In genomic region chr12:110171186-110171538, GRCh38 we compare ENCODE assay signal across 18 cellular contexts. TPM values are rescaled to one million over a fixed set of nuclear protein-coding genes. Genes with fewer than 3 reads are reported as not detected.
DNase-seq lines count a peak whose midpoint lies in the region; ATAC-seq, FAIRE-seq and TF ChIP-seq lines count a peak whose summit lies in the region.
"Had no signal": no experiment of that assay in that cellular context is flagged by ENCODE, and none has a peak within 500 bp of the region (broad histone marks: within the 10 kb centered on the region; RNA-seq: fewer than 3 reads in every experiment).

No MANE protein-coding gene starts in this region.

- in situ Hi-C loops in K562 (cut with MboI), result no loop called here
- in situ Hi-C loops in gastrocnemius medialis (cut with MboI; ENCODE audit: low sequenced_read_pairs in 4 of 4), result no loop called here

- peaks cover 8% of the 10 kb centered on the region for H3K4me1 Mint-ChIP-seq in progenitor cell of endocrine pancreas (ENCODE audit: low read depth)
- H3K4me1 Mint-ChIP-seq: CD8-positive, alpha-beta memory T cell had no signal

- no peak overlapping the region for H3K9ac ChIP-seq in K562 (ENCODE audit: insufficient read depth in 1 of 2, low read depth in 2 of 2, low read length in 2 of 2)
- H3K9ac ChIP-seq: KMS-11 had no signal

- BruUV-seq in K562 (replicated peaks; lab: Mats Ljungman, UMichigan), result no TSS peak

- CTCF ChIA-PET in K562 (lab: Yijun Ruan, JAX; ENCODE audit: low intra/inter-chr PET ratio), result no interaction called here

- peaks cover 47% of the 10 kb centered on the region for H3K36me3 Mint-ChIP-seq in progenitor cell of endocrine pancreas (ENCODE audit: insufficient read depth)

- POLR2A ChIA-PET in K562 (lab: Yijun Ruan, JAX), result no interaction called here

- H3K27me3 Mint-ChIP-seq in progenitor cell of endocrine pancreas, result no peaks in the 10 kb centered on the region
- H3K27me3 Mint-ChIP-seq: CD8-positive, alpha-beta memory T cell had no signal

- 14% methylated on average over 3 of the region's 3 CpGs for WGBS in K562 (ENCODE audit: insufficient coverage, low coverage, missing lambda C conversion rate)

- no peak overlapping the region for H3K27ac ChIP-seq in K562 (ENCODE audit: extremely low read depth, low read depth, low read length)
- H3K27ac ChIP-seq in left ventricle myocardium inferior (replicated peaks), result peak overlapping the region; percentile 78
- peak overlapping the region; percentile 73 to 82 (median 80) for H3K27ac ChIP-seq in gastrocnemius medialis
- H3K27ac ChIP-seq: KMS-11 had no signal

- no peaks in the 10 kb centered on the region for H4K20me1 ChIP-seq in K562 (replicated peaks; ENCODE audit: control insufficient read depth, insufficient read depth, low read length)

- intact Hi-C loops in K562 (cut with micrococcal nuclease) (no loop called here), left ventricle myocardium inferior (cut with micrococcal nuclease) (no loop called here), gastrocnemius medialis (cut with DNase I; ENCODE audit: low total_unique reads) (loop anchor here (2.0 to 5.0 kb wide), 2 partner anchors 51 to 62 kb away; no protein-coding TSS in a partner anchor)

- no peak overlapping the region for H3K27ac Mint-ChIP-seq in progenitor cell of endocrine pancreas
- H3K27ac Mint-ChIP-seq: CD8-positive, alpha-beta memory T cell had no signal

- no peak overlapping the region for H3K4me3 ChIP-seq in K562
- no peak overlapping the region for H3K4me3 ChIP-seq in left ventricle myocardium inferior
- H3K4me3 ChIP-seq in gastrocnemius medialis, result no peak overlapping the region

- no peak overlapping the region for H3K4me3 Mint-ChIP-seq in progenitor cell of endocrine pancreas (ENCODE audit: low read depth)
- H3K4me3 Mint-ChIP-seq: CD8-positive, alpha-beta memory T cell had no signal

- H2AFZ ChIP-seq in K562 (ENCODE audit: low read depth, low read length), result no peak overlapping the region

- ATAC-seq in K562 (no peak), gastrocnemius medialis (peak; percentile 46 to 51), HG03378 (IDR thresholded peaks at IDR 0.05; ENCODE audit: unreplicated experiment) (no peak)
- ATAC-seq: Panc1 had no signal

- no peaks in the 10 kb centered on the region for H3K9me1 ChIP-seq in K562 (ENCODE audit: control insufficient read depth, insufficient read depth, low read length)

- H3K9me3 ChIP-seq in K562 (replicated peaks; ENCODE audit: control insufficient read depth, insufficient read depth, low read depth, low read length) (no peaks in the 10 kb centered on the region), left ventricle myocardium inferior (replicated peaks) (no peaks in the 10 kb centered on the region), gastrocnemius medialis (no peaks in the 10 kb centered on the region)

- no peaks in the 10 kb centered on the region for H3K4me1 ChIP-seq in K562 (replicated peaks in 1 of 2; ENCODE audit: control insufficient read depth in 2 of 2, insufficient read depth in 2 of 2, low read length in 2 of 2)
- H3K4me1 ChIP-seq in left ventricle myocardium inferior, result peaks cover 46% of the 10 kb centered on the region
- H3K4me1 ChIP-seq in gastrocnemius medialis, result peaks cover 35 to 42% of the 10 kb centered on the region in 2 donors

- TF ChIP-seq CTCF in K562 (IDR thresholded peaks at IDR 0.05 in 2 of 3, conservative IDR thresholded peaks at IDR 0.05 in 1 of 3; ENCODE audit: insufficient read depth in 2 of 3, low read depth in 1 of 3, low read length in 3 of 3), result no peak
- no peak for TF ChIP-seq CTCF in left ventricle myocardium inferior (IDR thresholded peaks at IDR 0.05; ENCODE audit: borderline replicate concordance)
- no peak for TF ChIP-seq CTCF in gastrocnemius medialis (IDR thresholded peaks at IDR 0.05 in 4 of 5, conservative IDR thresholded peaks at IDR 0.05 in 1 of 5)
- TF ChIP-seq CTCF in progenitor cell of endocrine pancreas (IDR thresholded peaks at IDR 0.05; ENCODE audit: unreplicated experiment), result no peak

- H3K9me3 Mint-ChIP-seq in progenitor cell of endocrine pancreas (ENCODE audit: low read depth), result peaks cover 8% of the 10 kb centered on the region
- H3K9me3 Mint-ChIP-seq: CD8-positive, alpha-beta memory T cell had no signal

- DNase-seq in LHCN-M2 (ENCODE audit: low read depth), result peak; percentile 44
- no peak for DNase-seq in K562 (ENCODE audit: extremely low read depth in 1 of 4, low spot score in 3 of 4)
- DNase-seq in left ventricle myocardium inferior, result no peak
- no peak for DNase-seq in gastrocnemius medialis
- DNase-seq in stimulated activated naive CD4-positive, alpha-beta T cell treated with Interleukin-2 at 50 U/mL for 16 hours (lab: John Stamatoyannopoulos, UW), result no peak
- DNase-seq in progenitor cell of endocrine pancreas (ENCODE audit: low spot score, unreplicated experiment), result no peak
- DNase-seq: ACHN; C1 segment of cervical spinal cord; CD8-positive, alpha-beta memory T cell; DMS53; NCI-H1436; NCI-H2029; NCI-H526 had no signal

- H3K36me3 ChIP-seq in K562 (ENCODE audit: control insufficient read depth, insufficient read depth, low read length), result no peaks in the 10 kb centered on the region
- no peaks in the 10 kb centered on the region for H3K36me3 ChIP-seq in left ventricle myocardium inferior
- H3K36me3 ChIP-seq in gastrocnemius medialis, result no peaks in the 10 kb centered on the region

- TF ChIP-seq EP300 in K562 (IDR thresholded peaks at IDR 0.05; ENCODE audit: low read length), result no peak

- H3K27me3 ChIP-seq in K562 (ENCODE audit: control insufficient read depth in 2 of 2, insufficient read depth in 2 of 2, low read length in 2 of 2) (no peaks in the 10 kb centered on the region), left ventricle myocardium inferior (ENCODE audit: low read depth) (no peaks in the 10 kb centered on the region), gastrocnemius medialis (no peaks in the 10 kb centered on the region)

- TF ChIP-seq RAD21 in K562 (CRISPR knock-in tag; conservative IDR thresholded peaks at IDR 0.05 in 1 of 2, IDR thresholded peaks at IDR 0.05 in 1 of 2), result no peak

- no peaks in the 10 kb centered on the region for H3K79me2 ChIP-seq in K562 (ENCODE audit: control insufficient read depth, insufficient read depth, low read length)

- TF ChIP-seq POLR2A in K562 (conservative IDR thresholded peaks at IDR 0.05), result no peak
- TF ChIP-seq POLR2A in gastrocnemius medialis (IDR thresholded peaks at IDR 0.05), result no peak

- FAIRE-seq in K562 (lab: Jason Lieb, UNC), result no peak
- FAIRE-seq: GM12891, GM18507 had no signal

- H3K4me2 ChIP-seq in K562 (ENCODE audit: insufficient read depth, low read length), result no peak overlapping the region
- H3K4me2 ChIP-seq: KMS-11 had no signal

TF ChIP-seq in K562, 482 proteins besides CTCF, POLR2A, EP300 and RAD21:
- TF ChIP-seq CBFA2T3 (IDR thresholded peaks at IDR 0.05) (peak; percentile 22; the same call in 1 of the 2 replicates), GABPB2 (CRISPR knock-in tag; conservative IDR thresholded peaks at IDR 0.05) (no peak), U2AF1 (optimal IDR thresholded peaks at IDR 0.05; ENCODE audit: low read depth, low read length) (no peak), FOXK2 (conservative IDR thresholded peaks at IDR 0.05 in 1 of 2, IDR thresholded peaks at IDR 0.05 in 1 of 2; ENCODE audit: low read depth in 2 of 2) (no peak), MBD1 (CRISPR knock-in tag; IDR thresholded peaks at IDR 0.05) (no peak)

RNA-seq across cellular contexts. Expression of gene IFT81, which starts 47.0 kb away (rescaled TPM):
- total RNA-seq in LHCN-M2 (2014; rRNA removed) (15.5 and 16.9 TPM in 2 replicates), K562 (2014; rRNA removed) (6.1 and 7.6 TPM in 2 replicates), K562 (2014; rRNA removed; fragmentation: Illumina TruSeq; extraction: Trizol) (9.1 and 11.2 TPM in 2 replicates), K562 (2015; rRNA removed; fragmentation: Illumina TruSeq; extraction: Trizol) (8.7 and 8.9 TPM in 2 replicates), K562 (2021) (6.7 and 7.2 TPM in 2 replicates), left ventricle myocardium inferior (12.2 TPM), gastrocnemius medialis (1 to 10 TPM; 3.3 to 4.5 (median 3.7) TPM), progenitor cell of endocrine pancreas (46.1 and 48.7 TPM in 2 replicates)
- polyA plus RNA-seq in LHCN-M2 (2012), result 4.1 TPM
- 5.5 and 19.3 TPM in 2 replicates for total RNA-seq in K562 (2011; cell fraction: chromatin; rRNA removed; ENCODE audit: low replicate concordance)
- total RNA-seq in K562 (2011; cell fraction: nucleolus; rRNA removed), result 2.5 and 4.1 TPM in 2 replicates
- total RNA-seq in K562 (2011; cell fraction: nucleoplasm; rRNA removed), result 5.0 and 8.4 TPM in 2 replicates
- polyA plus RNA-seq in K562 (2011; rRNA removed) (6.6 and 9.8 TPM in 2 replicates), K562 (2014; fragmentation: Illumina TruSeq; extraction: Trizol) (7.9 and 8.3 TPM in 2 replicates), K562 (2014; fragmentation: Nextera tagmentation; extraction: Ambion mirVana) (1 to 10 TPM; 2.8 to 5.0 TPM), K562 (2014; rRNA removed) (8.7 and 11.9 TPM in 2 replicates)
- 1.4 and 1.7 TPM in 2 replicates for polyA plus RNA-seq in K562 (2011; cell fraction: cytosol; rRNA removed)
- polyA plus RNA-seq in K562 (2011; cell fraction: nucleus; rRNA removed), result 5.2 and 7.1 TPM in 2 replicates
- 6.8 and 8.2 TPM in 2 replicates for polyA plus RNA-seq in K562 (2012)
- polyA minus RNA-seq in K562 (2011; rRNA and poly(A)+ RNA removed), result 5.4 and 7.1 TPM in 2 replicates
- 3.0 and 4.2 TPM in 2 replicates for polyA minus RNA-seq in K562 (2011; cell fraction: cytosol; rRNA and poly(A)+ RNA removed)
- polyA minus RNA-seq in K562 (2011; cell fraction: nucleus; rRNA and poly(A)+ RNA removed), result 3.6 and 7.2 TPM in 2 replicates

Comparison
In these comparisons a context has a peak if more than half of its experiments do, and no peak if none do; other contexts are left out.
1. ATAC-seq: peak in gastrocnemius medialis (2 of 2); none in K562 (single experiment) and HG03378 (single experiment).